ENCODE assay signal across 1 cellular context in genomic region chr10:17661510-17661909, GRCh38.
TF ChIP-seq lines count a peak whose summit lies in the region.

No MANE protein-coding gene starts in this region.

TF ChIP-seq in WTC11, 78 proteins besides CTCF, POLR2A, EP300 and RAD21 (continued from another document):
- TF ChIP-seq, protein P1, sequence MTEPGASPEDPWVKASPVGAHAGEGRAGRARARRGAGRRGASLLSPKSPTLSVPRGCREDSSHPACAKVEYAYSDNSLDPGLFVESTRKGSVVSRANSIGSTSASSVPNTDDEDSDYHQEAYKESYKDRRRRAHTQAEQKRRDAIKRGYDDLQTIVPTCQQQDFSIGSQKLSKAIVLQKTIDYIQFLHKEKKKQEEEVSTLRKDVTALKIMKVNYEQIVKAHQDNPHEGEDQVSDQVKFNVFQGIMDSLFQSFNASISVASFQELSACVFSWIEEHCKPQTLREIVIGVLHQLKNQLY (CRISPR knock-in tag; IDR thresholded peaks at IDR 0.05), result no peak
- TF ChIP-seq NR3C1 (CRISPR knock-in tag; conservative IDR thresholded peaks at IDR 0.05; ENCODE audit: low read depth) (no peak), ZNF121 (CRISPR knock-in tag; IDR thresholded peaks at IDR 0.05) (no peak), NFATC4 (CRISPR knock-in tag; IDR thresholded peaks at IDR 0.05) (no peak), ATF1 (CRISPR knock-in tag; IDR thresholded peaks at IDR 0.05) (no peak), CBFB (CRISPR knock-in tag; IDR thresholded peaks at IDR 0.05; ENCODE audit: low read depth) (no peak), GTF2I (CRISPR knock-in tag; conservative IDR thresholded peaks at IDR 0.05) (no peak), FOXP1 (CRISPR knock-in tag; IDR thresholded peaks at IDR 0.05; ENCODE audit: borderline replicate concordance) (no peak), MAX (CRISPR knock-in tag; IDR thresholded peaks at IDR 0.05) (no peak), NR1H2 (CRISPR knock-in tag; IDR thresholded peaks at IDR 0.05) (no peak), HMGXB4 (CRISPR knock-in tag; IDR thresholded peaks at IDR 0.05) (no peak), MXD4 (CRISPR knock-in tag; IDR thresholded peaks at IDR 0.05; ENCODE audit: borderline replicate concordance) (no peak), ZMAT4 (CRISPR knock-in tag; IDR thresholded peaks at IDR 0.05) (no peak)
- TF ChIP-seq, protein P2, sequence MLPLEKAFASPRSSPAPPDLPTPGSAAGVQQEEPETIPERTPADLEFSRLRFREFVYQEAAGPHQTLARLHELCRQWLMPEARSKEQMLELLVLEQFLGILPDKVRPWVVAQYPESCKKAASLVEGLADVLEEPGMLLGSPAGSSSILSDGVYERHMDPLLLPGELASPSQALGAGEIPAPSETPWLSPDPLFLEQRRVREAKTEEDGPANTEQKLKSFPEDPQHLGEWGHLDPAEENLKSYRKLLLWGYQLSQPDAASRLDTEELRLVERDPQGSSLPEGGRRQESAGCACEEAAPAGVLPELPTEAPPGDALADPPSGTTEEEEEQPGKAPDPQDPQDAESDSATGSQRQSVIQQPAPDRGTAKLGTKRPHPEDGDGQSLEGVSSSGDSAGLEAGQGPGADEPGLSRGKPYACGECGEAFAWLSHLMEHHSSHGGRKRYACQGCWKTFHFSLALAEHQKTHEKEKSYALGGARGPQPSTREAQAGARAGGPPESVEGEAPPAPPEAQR (CRISPR knock-in tag; IDR thresholded peaks at IDR 0.05), result no peak
- TF ChIP-seq, protein P3, sequence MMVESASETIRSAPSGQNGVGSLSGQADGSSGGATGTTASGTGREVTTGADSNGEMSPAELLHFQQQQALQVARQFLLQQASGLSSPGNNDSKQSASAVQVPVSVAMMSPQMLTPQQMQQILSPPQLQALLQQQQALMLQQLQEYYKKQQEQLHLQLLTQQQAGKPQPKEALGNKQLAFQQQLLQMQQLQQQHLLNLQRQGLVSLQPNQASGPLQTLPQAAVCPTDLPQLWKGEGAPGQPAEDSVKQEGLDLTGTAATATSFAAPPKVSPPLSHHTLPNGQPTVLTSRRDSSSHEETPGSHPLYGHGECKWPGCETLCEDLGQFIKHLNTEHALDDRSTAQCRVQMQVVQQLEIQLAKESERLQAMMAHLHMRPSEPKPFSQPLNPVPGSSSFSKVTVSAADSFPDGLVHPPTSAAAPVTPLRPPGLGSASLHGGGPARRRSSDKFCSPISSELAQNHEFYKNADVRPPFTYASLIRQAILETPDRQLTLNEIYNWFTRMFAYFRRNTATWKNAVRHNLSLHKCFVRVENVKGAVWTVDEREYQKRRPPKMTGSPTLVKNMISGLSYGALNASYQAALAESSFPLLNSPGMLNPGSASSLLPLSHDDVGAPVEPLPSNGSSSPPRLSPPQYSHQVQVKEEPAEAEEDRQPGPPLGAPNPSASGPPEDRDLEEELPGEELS (CRISPR knock-in tag; IDR thresholded peaks at IDR 0.05), result no peak
- TF ChIP-seq, protein P4, sequence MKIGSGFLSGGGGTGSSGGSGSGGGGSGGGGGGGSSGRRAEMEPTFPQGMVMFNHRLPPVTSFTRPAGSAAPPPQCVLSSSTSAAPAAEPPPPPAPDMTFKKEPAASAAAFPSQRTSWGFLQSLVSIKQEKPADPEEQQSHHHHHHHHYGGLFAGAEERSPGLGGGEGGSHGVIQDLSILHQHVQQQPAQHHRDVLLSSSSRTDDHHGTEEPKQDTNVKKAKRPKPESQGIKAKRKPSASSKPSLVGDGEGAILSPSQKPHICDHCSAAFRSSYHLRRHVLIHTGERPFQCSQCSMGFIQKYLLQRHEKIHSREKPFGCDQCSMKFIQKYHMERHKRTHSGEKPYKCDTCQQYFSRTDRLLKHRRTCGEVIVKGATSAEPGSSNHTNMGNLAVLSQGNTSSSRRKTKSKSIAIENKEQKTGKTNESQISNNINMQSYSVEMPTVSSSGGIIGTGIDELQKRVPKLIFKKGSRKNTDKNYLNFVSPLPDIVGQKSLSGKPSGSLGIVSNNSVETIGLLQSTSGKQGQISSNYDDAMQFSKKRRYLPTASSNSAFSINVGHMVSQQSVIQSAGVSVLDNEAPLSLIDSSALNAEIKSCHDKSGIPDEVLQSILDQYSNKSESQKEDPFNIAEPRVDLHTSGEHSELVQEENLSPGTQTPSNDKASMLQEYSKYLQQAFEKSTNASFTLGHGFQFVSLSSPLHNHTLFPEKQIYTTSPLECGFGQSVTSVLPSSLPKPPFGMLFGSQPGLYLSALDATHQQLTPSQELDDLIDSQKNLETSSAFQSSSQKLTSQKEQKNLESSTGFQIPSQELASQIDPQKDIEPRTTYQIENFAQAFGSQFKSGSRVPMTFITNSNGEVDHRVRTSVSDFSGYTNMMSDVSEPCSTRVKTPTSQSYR (CRISPR knock-in tag; IDR thresholded peaks at IDR 0.05), result no peak
